Comparison of ENCODE assay signal across 13 cellular contexts in genomic region chr5:135214897-135215616, GRCh38.
DNase-seq lines count a peak whose midpoint lies in the region; ATAC-seq and TF ChIP-seq lines count a peak whose summit lies in the region.
"Had no signal": no experiment of that assay in that cellular context is flagged by ENCODE, and none has a peak within 500 bp of the region (broad histone marks: within the 10 kb centered on the region; RNA-seq: fewer than 3 reads in every experiment).

No MANE protein-coding gene starts in this region.

- H3K4me1 ChIP-seq in BLaER1, result peaks cover 60% of the 10 kb centered on the region

- TF ChIP-seq CTCF in NB4 (IDR thresholded peaks at IDR 0.05; ENCODE audit: low read depth, low read length), result no peak

- H3K4me3 ChIP-seq in BLaER1 (no peak overlapping the region), NB4 (ENCODE audit: low read depth, low read length) (no peak overlapping the region)
- H3K4me3 ChIP-seq: ascending aorta had no signal

- H3K27me3 ChIP-seq in BLaER1, result no peaks in the 10 kb centered on the region
- H3K27me3 ChIP-seq: ascending aorta had no signal

- no peak overlapping the region for H3K9ac ChIP-seq in BLaER1
- H3K9ac ChIP-seq: KMS-11 had no signal

- H3K9me3 ChIP-seq in BLaER1, result no peaks in the 10 kb centered on the region
- H3K9me3 ChIP-seq: ascending aorta had no signal

- H3K27ac ChIP-seq in BLaER1, result no peak overlapping the region
- H3K27ac ChIP-seq: ascending aorta, KMS-11 had no signal

- ATAC-seq in HG02759 (IDR thresholded peaks at IDR 0.05; ENCODE audit: unreplicated experiment) (no peak), GM21423 (IDR thresholded peaks at IDR 0.05; ENCODE audit: unreplicated experiment) (no peak)

- no peaks in the 10 kb centered on the region for H4K20me1 ChIP-seq in BLaER1

- H3K4me2 ChIP-seq in BLaER1, result peak overlapping the region; percentile 35
- H3K4me2 ChIP-seq: KMS-11 had no signal

- no peak for TF ChIP-seq POLR2A in NB4 (IDR thresholded peaks at IDR 0.05; ENCODE audit: extremely low read depth, insufficient read length)

- DNase-seq in NB4 (ENCODE audit: low read depth), result peak; percentile 87
- DNase-seq in ecto neural progenitor cell (ENCODE audit: low spot score), result peak; percentile 10
- DNase-seq in mesenteric fat pad (ENCODE audit: low spot score), result peak; percentile 47
- no peak for DNase-seq in midbrain (lab: John Stamatoyannopoulos, UW)
- no peak for DNase-seq in stimulated activated CD4-positive, alpha-beta T cell treated with anti-CD3 and anti-CD28 coated beads, Interleukin-4, amount 100 ng/mL, for 1 hour
- DNase-seq: GOT3, immature natural killer cell, NCI-H510A had no signal

- H3K36me3 ChIP-seq in BLaER1, result no peaks in the 10 kb centered on the region
- H3K36me3 ChIP-seq: ascending aorta had no signal

Comparison
In these comparisons a context has a peak if more than half of its experiments do, and no peak if none do; other contexts are left out.
1. DNase-seq: peak in NB4 (single experiment), ecto neural progenitor cell (single experiment) and mesenteric fat pad (single experiment); none in midbrain (single experiment) and stimulated activated CD4-positive, alpha-beta T cell treated with anti-CD3 and anti-CD28 coated beads, Interleukin-4, amount 100 ng/mL, for 1 hour (single experiment).